In genomic region chrX:48474581-48474980, GRCh38 we compare ENCODE assay signal across 12 cellular contexts. TPM values are rescaled to one million over a fixed set of nuclear protein-coding genes. Genes with fewer than 3 reads are reported as not detected.
DNase-seq lines count a peak whose midpoint lies in the region; ATAC-seq and TF ChIP-seq lines count a peak whose summit lies in the region.
"Had no signal": no experiment of that assay in that cellular context is flagged by ENCODE, and none has a peak within 500 bp of the region (broad histone marks: within the 10 kb centered on the region; RNA-seq: fewer than 3 reads in every experiment).

No MANE protein-coding gene starts in this region.

- no peak overlapping the region for H3K27ac Mint-ChIP-seq in activated CD4-positive, alpha-beta memory T cell treated with anti-CD3 and anti-CD28 coated beads, Interleukin-2, amount 10 ng/mL, durations not matched to agents 7 days and 5 days
- no peak overlapping the region for H3K27ac Mint-ChIP-seq in nephron
- H3K27ac Mint-ChIP-seq in CD8-positive, alpha-beta memory T cell: peak overlapping the region in 1 of 8 donors; percentile 81

- H3K36me3 ChIP-seq in SK-N-SH (replicated peaks in 1 of 2; ENCODE audit: control insufficient read depth in 1 of 2, insufficient read depth in 2 of 2, low read length in 1 of 2): no peaks in the 10 kb centered on the region
- H3K36me3 ChIP-seq in CD8-positive, alpha-beta memory T cell (ENCODE audit: insufficient read depth, low read length): no peaks in the 10 kb centered on the region

- H3K4me1 ChIP-seq in SK-N-SH (ENCODE audit: control insufficient read depth in 1 of 2, insufficient read depth in 2 of 2, low read depth in 1 of 2, low read length in 1 of 2): peaks cover 0 to 4% of the 10 kb centered on the region in 2 experiments; a peak in 1 of 4 replicates
- peaks cover 20% of the 10 kb centered on the region for H3K4me1 ChIP-seq in CD8-positive, alpha-beta memory T cell (ENCODE audit: insufficient read depth, low read length)

- H3K4me3 Mint-ChIP-seq in activated CD4-positive, alpha-beta memory T cell treated with anti-CD3 and anti-CD28 coated beads, Interleukin-2, amount 10 ng/mL, durations not matched to agents 7 days and 5 days: peak overlapping the region; percentile 91
- H3K4me3 Mint-ChIP-seq in nephron: peak overlapping the region; percentile 86 to 91 (median 87)
- H3K4me3 Mint-ChIP-seq in CD8-positive, alpha-beta memory T cell: peak overlapping the region in 1 of 7 donors; percentile 87

- H2AFZ ChIP-seq in SK-N-SH (ENCODE audit: low read depth): no peak overlapping the region

- no peaks in the 10 kb centered on the region for H3K9me2 ChIP-seq in SK-N-SH

- ATAC-seq in SK-N-SH treated with all-trans-retinoic acid at 6 μM for 48 hours: no peak
- ATAC-seq: left ventricle myocardium superior had no signal

- CTCF ChIA-PET in SK-N-SH (lab: Yijun Ruan, JAX): interaction anchor here (0.8 to 1.5 kb wide), 4 partner anchors 11 to 45 kb away, joined by 3 read pairs; no protein-coding TSS in a partner anchor
- CTCF ChIA-PET in activated CD4-positive, alpha-beta memory T cell treated with anti-CD3 and anti-CD28 coated beads, Interleukin-2, amount 10 ng/mL, durations not matched to agents 7 days and 5 days (lab: Charles Lee): interaction anchor here (0.5 to 3.1 kb wide), 8 partner anchors 8 to 392 kb away, joined by 3 to 18 read pairs (median 3); partner anchors contain the start of genes HDAC6, RBM3 and TBC1D25
- CTCF ChIA-PET in CD8-positive, alpha-beta memory T cell (lab: Charles Lee): interaction anchor here (1.4 kb wide), 1 partner anchor 391 kb away, joined by 3 read pairs; no protein-coding TSS in a partner anchor

- no peak for TF ChIP-seq RAD21 in SK-N-SH (IDR thresholded peaks at IDR 0.05; ENCODE audit: low read length)

- 61% methylated on average over 6 of the region's 6 CpGs for WGBS in SK-N-SH (ENCODE audit: low lambda C conversion rate)

- no peaks in the 10 kb centered on the region for H3K9me3 ChIP-seq in SK-N-SH
- no peaks in the 10 kb centered on the region for H3K9me3 ChIP-seq in CD8-positive, alpha-beta memory T cell (ENCODE audit: low read length)

- H3K27ac ChIP-seq in SK-N-SH (ENCODE audit: low read depth in 2 of 2, low read length in 1 of 2): no peak overlapping the region
- no peak overlapping the region for H3K27ac ChIP-seq in CD8-positive, alpha-beta memory T cell (ENCODE audit: low read depth, low read length)

- peaks cover 27% of the 10 kb centered on the region for H3K79me2 ChIP-seq in SK-N-SH (ENCODE audit: insufficient read depth)

- POLR2A ChIA-PET in SK-N-SH (lab: Yijun Ruan, JAX): no interaction called here
- POLR2A ChIA-PET in activated CD4-positive, alpha-beta memory T cell treated with anti-CD3 and anti-CD28 coated beads, Interleukin-2, amount 10 ng/mL, durations not matched to agents 7 days and 5 days (lab: Charles Lee): interaction anchor here (0.7 to 3.1 kb wide), 6 partner anchors 44 to 221 kb away, joined by 3 to 16 read pairs (median 8); partner anchors contain the start of genes EBP, RBM3 and TBC1D25
- POLR2A ChIA-PET in CD8-positive, alpha-beta memory T cell (lab: Charles Lee): no interaction called here

- TF ChIP-seq EP300 in SK-N-SH (IDR thresholded peaks at IDR 0.05; ENCODE audit: borderline replicate concordance in 1 of 2, low read depth in 1 of 2, low read length in 1 of 2): no peak

- no peak overlapping the region for H3K9ac ChIP-seq in SK-N-SH

- peaks cover 3% of the 10 kb centered on the region; the same call in 1 of the 2 replicates for H4K20me1 ChIP-seq in SK-N-SH (ENCODE audit: insufficient read depth)

- no peaks in the 10 kb centered on the region; the same call in 1 of the 2 replicates for H3K27me3 ChIP-seq in SK-N-SH (ENCODE audit: insufficient read depth)
- no peaks in the 10 kb centered on the region for H3K27me3 ChIP-seq in CD8-positive, alpha-beta memory T cell (ENCODE audit: insufficient read depth, low read length, poor library complexity, severe bottlenecking)

- peak overlapping the region in 1 of 2 experiments; percentile 30; a peak in 1 of 4 replicates for H3K4me3 ChIP-seq in SK-N-SH (ENCODE audit: low read depth in 2 of 2, low read length in 1 of 2)
- peak overlapping the region; percentile 78 for H3K4me3 ChIP-seq in Jurkat, Clone E6-1 (ENCODE audit: low read length)
- H3K4me3 ChIP-seq in CD8-positive, alpha-beta memory T cell (ENCODE audit: low read length): no peak overlapping the region

- H3K4me1 Mint-ChIP-seq in activated CD4-positive, alpha-beta memory T cell treated with anti-CD3 and anti-CD28 coated beads, Interleukin-2, amount 10 ng/mL, durations not matched to agents 7 days and 5 days: peaks cover 40% of the 10 kb centered on the region
- peaks cover 21% of the 10 kb centered on the region for H3K4me1 Mint-ChIP-seq in nephron
- H3K4me1 Mint-ChIP-seq in CD8-positive, alpha-beta memory T cell: peaks cover 26 to 42% (median 34%) of the 10 kb centered on the region in 3 donors

- H3F3A ChIP-seq in SK-N-SH (replicated peaks; ENCODE audit: insufficient read depth): no peaks in the 10 kb centered on the region

- TF ChIP-seq CTCF in SK-N-SH (IDR thresholded peaks at IDR 0.05) (no peak), nephron (IDR thresholded peaks at IDR 0.05; ENCODE audit: unreplicated experiment in 3 of 3) (no peak)

- no peaks in the 10 kb centered on the region for H3K27me3 Mint-ChIP-seq in activated CD4-positive, alpha-beta memory T cell treated with anti-CD3 and anti-CD28 coated beads, Interleukin-2, amount 10 ng/mL, durations not matched to agents 7 days and 5 days
- H3K27me3 Mint-ChIP-seq in nephron (ENCODE audit: low read depth): peaks cover 6% of the 10 kb centered on the region
- peaks cover 0 to 3% of the 10 kb centered on the region in 2 donors for H3K27me3 Mint-ChIP-seq in CD8-positive, alpha-beta memory T cell

- no peaks in the 10 kb centered on the region for H3K9me3 Mint-ChIP-seq in activated CD4-positive, alpha-beta memory T cell treated with anti-CD3 and anti-CD28 coated beads, Interleukin-2, amount 10 ng/mL, durations not matched to agents 7 days and 5 days
- peaks cover 13% of the 10 kb centered on the region for H3K9me3 Mint-ChIP-seq in nephron
- no peaks in the 10 kb centered on the region for H3K9me3 Mint-ChIP-seq in CD8-positive, alpha-beta memory T cell

- DNase-seq in SK-N-SH (no peak), NCI-H526 (lab: John Stamatoyannopoulos, UW) (no peak), HPDE6-E6E7 (ENCODE audit: extremely low spot score) (no peak)
- DNase-seq in Jurkat, Clone E6-1 (ENCODE audit: low read depth, low spot score): no peak
- DNase-seq in activated CD4-positive, alpha-beta memory T cell treated with anti-CD3 and anti-CD28 coated beads, Interleukin-2, amount 10 ng/mL, durations not matched to agents 7 days and 5 days: no peak
- DNase-seq in CD8-positive, alpha-beta memory T cell: no peak
- DNase-seq: activated effector memory CD4-positive, alpha-beta T cell treated with anti-CD3 and anti-CD28 coated beads, Interleukin-2, amount 50 U/mL, for 16 hours; central memory CD4-positive, alpha-beta T cell; left ventricle myocardium superior; trophoblast cell had no signal

- peaks cover 24% of the 10 kb centered on the region for H3K36me3 Mint-ChIP-seq in activated CD4-positive, alpha-beta memory T cell treated with anti-CD3 and anti-CD28 coated beads, Interleukin-2, amount 10 ng/mL, durations not matched to agents 7 days and 5 days (ENCODE audit: low read depth)
- H3K36me3 Mint-ChIP-seq in nephron (ENCODE audit: low read depth): peaks cover 5% of the 10 kb centered on the region
- H3K36me3 Mint-ChIP-seq in CD8-positive, alpha-beta memory T cell: peaks cover 0 to 19% (median 2%) of the 10 kb centered on the region in 3 donors

- H3K4me2 ChIP-seq in SK-N-SH: peak overlapping the region; percentile 62; the same call in 1 of the 2 replicates

TF ChIP-seq in SK-N-SH, 30 proteins besides CTCF, POLR2A, EP300 and RAD21 (continues in another document):
- no peak for TF ChIP-seq FOXM1 (IDR thresholded peaks at IDR 0.05; ENCODE audit: low read depth)
- no peak for TF ChIP-seq RXRA (IDR thresholded peaks at IDR 0.05; ENCODE audit: borderline replicate concordance, low read depth)

TF ChIP-seq in SK-N-SH treated with all-trans-retinoic acid at 6 μM for 48 hours, 23 proteins besides CTCF, POLR2A, EP300 and RAD21 (continues in another document):
- no peak for TF ChIP-seq TCF4 (CRISPR knock-in tag; IDR thresholded peaks at IDR 0.05; ENCODE audit: borderline replicate concordance)
- no peak for TF ChIP-seq ISL1 (CRISPR knock-in tag; IDR thresholded peaks at IDR 0.05)

RNA-seq across cellular contexts. Expression of gene FTSJ1, which starts 1.4 kb away (rescaled TPM):
- polyA plus RNA-seq in SK-N-SH (2012; rRNA removed): 31.5 and 34.1 TPM in 2 replicates
- 18.6 and 27.1 TPM in 2 replicates for polyA plus RNA-seq in SK-N-SH (2012; cell fraction: cytosol; rRNA removed)
- polyA plus RNA-seq in SK-N-SH (2012; cell fraction: nucleus; rRNA removed): 59.8 and 65.3 TPM in 2 replicates
- polyA plus RNA-seq in Jurkat, Clone E6-1 (2012; ENCODE audit: insufficient read depth, insufficient read length): 95.2 TPM
- total RNA-seq in activated CD4-positive, alpha-beta memory T cell treated with anti-CD3 and anti-CD28 coated beads, Interleukin-2, amount 10 ng/mL, durations not matched to agents 7 days and 5 days: 10 to 100 TPM; 57.6 to 60.1 TPM
- 100 to 1,000 TPM; 105 to 107 TPM for total RNA-seq in CD8-positive, alpha-beta memory T cell
- polyA plus RNA-seq in CD8-positive, alpha-beta memory T cell: 69.4 TPM

RNA-seq across cellular contexts. Expression of gene SLC38A5, which starts 4.5 kb away (rescaled TPM):
- polyA plus RNA-seq in SK-N-SH (2012; rRNA removed): 0.33 and 0.44 TPM in 2 replicates
- polyA plus RNA-seq in SK-N-SH (2012; cell fraction: cytosol; rRNA removed): 0.20 and 0.26 TPM in 2 replicates
- 2.3 and 2.4 TPM in 2 replicates for polyA plus RNA-seq in SK-N-SH (2012; cell fraction: nucleus; rRNA removed)
- polyA plus RNA-seq in Jurkat, Clone E6-1 (2012; ENCODE audit: insufficient read depth, insufficient read length): 39.7 TPM
- 10 to 100 TPM; 76.4 to 82.4 TPM for total RNA-seq in activated CD4-positive, alpha-beta memory T cell treated with anti-CD3 and anti-CD28 coated beads, Interleukin-2, amount 10 ng/mL, durations not matched to agents 7 days and 5 days
- total RNA-seq in CD8-positive, alpha-beta memory T cell: 100 to 1,000 TPM; 188 to 211 TPM
- polyA plus RNA-seq in CD8-positive, alpha-beta memory T cell: 19.8 TPM

RNA-seq across cellular contexts. Expression of gene PORCN, which starts 34.2 kb away (rescaled TPM):
- polyA plus RNA-seq in SK-N-SH (2012; rRNA removed): 10.6 and 11.0 TPM in 2 replicates
- polyA plus RNA-seq in SK-N-SH (2012; cell fraction: cytosol; rRNA removed): 4.7 and 7.9 TPM in 2 replicates
- polyA plus RNA-seq in SK-N-SH (2012; cell fraction: nucleus; rRNA removed): 15.1 and 17.2 TPM in 2 replicates
- polyA plus RNA-seq in Jurkat, Clone E6-1 (2012; ENCODE audit: insufficient read depth, insufficient read length): 11.1 TPM
- total RNA-seq in activated CD4-positive, alpha-beta memory T cell treated with anti-CD3 and anti-CD28 coated beads, Interleukin-2, amount 10 ng/mL, durations not matched to agents 7 days and 5 days: 10 to 100 TPM; 26.1 to 29.2 TPM
- 10 to 100 TPM; 12.8 to 13.5 TPM for total RNA-seq in CD8-positive, alpha-beta memory T cell
- polyA plus RNA-seq in CD8-positive, alpha-beta memory T cell: 17.8 TPM

RNA-seq across cellular contexts. Expression of gene EBP, which starts 47.0 kb away (rescaled TPM):
- 28.9 and 30.2 TPM in 2 replicates for polyA plus RNA-seq in SK-N-SH (2012; rRNA removed)
- 13.0 and 21.4 TPM in 2 replicates for polyA plus RNA-seq in SK-N-SH (2012; cell fraction: cytosol; rRNA removed)
- 30.5 and 35.9 TPM in 2 replicates for polyA plus RNA-seq in SK-N-SH (2012; cell fraction: nucleus; rRNA removed)
- polyA plus RNA-seq in Jurkat, Clone E6-1 (2012; ENCODE audit: insufficient read depth, insufficient read length): 200 TPM
- 100 to 1,000 TPM; 446 to 461 TPM for total RNA-seq in activated CD4-positive, alpha-beta memory T cell treated with anti-CD3 and anti-CD28 coated beads, Interleukin-2, amount 10 ng/mL, durations not matched to agents 7 days and 5 days
- 100 to 1,000 TPM; 150 to 153 TPM for total RNA-seq in CD8-positive, alpha-beta memory T cell
- 109 TPM for polyA plus RNA-seq in CD8-positive, alpha-beta memory T cell
